In genomic region chr13:35165205-35165604, GRCh38 we compare ENCODE assay signal across 29 cellular contexts.
"Had no signal": no experiment of that assay in that cellular context is flagged by ENCODE, and none has a peak within 500 bp of the region (broad histone marks: within the 10 kb centered on the region; RNA-seq: fewer than 3 reads in every experiment).

No MANE protein-coding gene starts in this region.

- H3K4me3 Mint-ChIP-seq: activated CD4-positive, alpha-beta T cell treated with anti-CD3 and anti-CD28 coated beads, Interleukin-2, amount 10 ng/mL, durations not matched to agents 24 days and 14 days; activated CD8-positive, alpha-beta memory T cell treated with anti-CD3 and anti-CD28 coated beads, Interleukin-2, amount 10 ng/mL, durations not matched to agents 7 days and 5 days; activated CD8-positive, alpha-beta T cell treated with anti-CD3 and anti-CD28 coated beads for 36 hours; activated naive CD8-positive, alpha-beta T cell treated with anti-CD3 and anti-CD28 coated beads, Interleukin-2, amount 50 U/mL, for 24 hours; activated T-helper 1 cell treated with anti-CD3 and anti-CD28 coated beads, Interleukin-12 subunit alpha, Interleukin-12 subunit beta, Interleukin-2, Interleukin-4 antibody, amounts not matched to agents 30 ng/mL and 10 ng/mL and 1 ng/mL, durations not matched to agents 14 hours and 24 hours and 36 hours; central memory CD8-positive, alpha-beta T cell; nephron; stimulated activated memory B cell treated with anti-CD40 and anti-IgM and Interleukin-4, amounts not matched to agents 10 μg/mL and 1 μg/mL and 100 μg/mL, for 72 hours; T-helper 17 cell had no signal

- H3K36me3 ChIP-seq: breast epithelium, esophagus squamous epithelium, gastrocnemius medialis, sigmoid colon, stomach, suprapubic skin, tibial nerve had no signal

- ATAC-seq: activated CD4-positive, CD25-positive, alpha-beta regulatory T cell treated with anti-CD3 and anti-CD28 coated beads, Interleukin-2, amount 50 U/mL, for 24 hours; activated CD8-positive, alpha-beta memory T cell treated with anti-CD3 and anti-CD28 coated beads, Interleukin-2, amount 10 ng/mL, durations not matched to agents 7 days and 5 days; activated CD8-positive, alpha-beta T cell treated with anti-CD3 and anti-CD28 coated beads for 36 hours; activated naive CD8-positive, alpha-beta T cell treated with anti-CD3 and anti-CD28 coated beads, Interleukin-2, amount 50 U/mL, for 24 hours; gastrocnemius medialis; left ventricle myocardium superior; stimulated activated memory B cell treated with anti-CD40 and anti-IgM and Interleukin-4, amounts not matched to agents 10 μg/mL and 1 μg/mL and 100 μg/mL, for 72 hours; T-helper 17 cell had no signal

- H3K36me3 Mint-ChIP-seq: activated CD8-positive, alpha-beta memory T cell treated with anti-CD3 and anti-CD28 coated beads, Interleukin-2, amount 10 ng/mL, durations not matched to agents 7 days and 5 days; stimulated activated memory B cell treated with anti-CD40 and anti-IgM and Interleukin-4, amounts not matched to agents 10 μg/mL and 1 μg/mL and 100 μg/mL, for 72 hours had no signal

- H3K27ac ChIP-seq: breast epithelium, coronary artery, esophagus squamous epithelium, gastrocnemius medialis, sigmoid colon, stomach, suprapubic skin, tibial nerve had no signal

- H3K27ac Mint-ChIP-seq: activated CD4-positive, alpha-beta T cell treated with anti-CD3 and anti-CD28 coated beads, Interleukin-2, amount 10 ng/mL, durations not matched to agents 24 days and 14 days; activated CD8-positive, alpha-beta memory T cell treated with anti-CD3 and anti-CD28 coated beads, Interleukin-2, amount 10 ng/mL, durations not matched to agents 7 days and 5 days; activated CD8-positive, alpha-beta T cell treated with anti-CD3 and anti-CD28 coated beads for 36 hours; activated naive CD8-positive, alpha-beta T cell treated with anti-CD3 and anti-CD28 coated beads, Interleukin-2, amount 50 U/mL, for 24 hours; activated T-helper 1 cell treated with anti-CD3 and anti-CD28 coated beads, Interleukin-12 subunit alpha, Interleukin-12 subunit beta, Interleukin-2, Interleukin-4 antibody, amounts not matched to agents 30 ng/mL and 10 ng/mL and 1 ng/mL, durations not matched to agents 14 hours and 24 hours and 36 hours; nephron; stimulated activated memory B cell treated with anti-CD40 and anti-IgM and Interleukin-4, amounts not matched to agents 10 μg/mL and 1 μg/mL and 100 μg/mL, for 72 hours; T-helper 17 cell had no signal

- FAIRE-seq: urothelium cell line had no signal

- H3K4me2 ChIP-seq: smooth muscle cell had no signal

- H3K27me3 ChIP-seq: breast epithelium, esophagus squamous epithelium, gastrocnemius medialis, sigmoid colon, stomach, suprapubic skin, tibial nerve had no signal

- H3K9me3 Mint-ChIP-seq: activated CD4-positive, alpha-beta T cell treated with anti-CD3 and anti-CD28 coated beads, Interleukin-2, amount 10 ng/mL, durations not matched to agents 24 days and 14 days; activated CD8-positive, alpha-beta T cell treated with anti-CD3 and anti-CD28 coated beads for 36 hours; activated naive CD8-positive, alpha-beta T cell treated with anti-CD3 and anti-CD28 coated beads, Interleukin-2, amount 50 U/mL, for 24 hours; activated T-helper 1 cell treated with anti-CD3 and anti-CD28 coated beads, Interleukin-12 subunit alpha, Interleukin-12 subunit beta, Interleukin-2, Interleukin-4 antibody, amounts not matched to agents 30 ng/mL and 10 ng/mL and 1 ng/mL, durations not matched to agents 14 hours and 24 hours and 36 hours; central memory CD8-positive, alpha-beta T cell; nephron; stimulated activated memory B cell treated with anti-CD40 and anti-IgM and Interleukin-4, amounts not matched to agents 10 μg/mL and 1 μg/mL and 100 μg/mL, for 72 hours had no signal

- DNase-seq: activated CD4-positive, alpha-beta T cell treated with anti-CD3 and anti-CD28 coated beads, Interleukin-2, amount 10 ng/mL, durations not matched to agents 24 days and 14 days; activated CD8-positive, alpha-beta memory T cell treated with anti-CD3 and anti-CD28 coated beads, Interleukin-2, amount 10 ng/mL, durations not matched to agents 7 days and 5 days; activated CD8-positive, alpha-beta T cell treated with anti-CD3 and anti-CD28 coated beads for 36 hours; activated gamma-delta T cell; activated naive CD4-positive, alpha-beta T cell treated with anti-CD3 and anti-CD28 coated beads, Interleukin-2, amount 50 U/mL, for 16 hours; activated naive CD8-positive, alpha-beta T cell treated with anti-CD3 and anti-CD28 coated beads, Interleukin-2, amount 50 U/mL, for 24 hours; activated T-cell treated with anti-CD3 and anti-CD28 coated beads for 4 hours; aorta; esophagus squamous epithelium; gastrocnemius medialis; hypothalamus; left ventricle myocardium superior; mammary epithelial cell; occipital lobe; sigmoid colon; stimulated activated CD4-positive, alpha-beta T cell treated with anti-CD3 and anti-CD28 coated beads, Interleukin-15, amount 100 ng/mL, for 24 hours; stomach; T-helper 17 cell had no signal

- H3K4me1 ChIP-seq: breast epithelium, esophagus squamous epithelium, gastrocnemius medialis had no signal

- H3K4me1 Mint-ChIP-seq: central memory CD8-positive, alpha-beta T cell had no signal

- H3K4me3 ChIP-seq: breast epithelium, coronary artery, esophagus squamous epithelium, gastrocnemius medialis, sigmoid colon, smooth muscle cell, stomach, suprapubic skin, tibial nerve had no signal

- H3K9me3 ChIP-seq: breast epithelium, esophagus squamous epithelium, gastrocnemius medialis, sigmoid colon, stomach, suprapubic skin, tibial nerve had no signal

- H3K27me3 Mint-ChIP-seq: activated CD4-positive, alpha-beta T cell treated with anti-CD3 and anti-CD28 coated beads, Interleukin-2, amount 10 ng/mL, durations not matched to agents 24 days and 14 days; activated CD8-positive, alpha-beta memory T cell treated with anti-CD3 and anti-CD28 coated beads, Interleukin-2, amount 10 ng/mL, durations not matched to agents 7 days and 5 days; activated CD8-positive, alpha-beta T cell treated with anti-CD3 and anti-CD28 coated beads for 36 hours; activated naive CD8-positive, alpha-beta T cell treated with anti-CD3 and anti-CD28 coated beads, Interleukin-2, amount 50 U/mL, for 24 hours; central memory CD8-positive, alpha-beta T cell; stimulated activated memory B cell treated with anti-CD40 and anti-IgM and Interleukin-4, amounts not matched to agents 10 μg/mL and 1 μg/mL and 100 μg/mL, for 72 hours; T-helper 17 cell had no signal
